9 cellular contexts compared by ENCODE assay signal in the genomic region with DNA sequence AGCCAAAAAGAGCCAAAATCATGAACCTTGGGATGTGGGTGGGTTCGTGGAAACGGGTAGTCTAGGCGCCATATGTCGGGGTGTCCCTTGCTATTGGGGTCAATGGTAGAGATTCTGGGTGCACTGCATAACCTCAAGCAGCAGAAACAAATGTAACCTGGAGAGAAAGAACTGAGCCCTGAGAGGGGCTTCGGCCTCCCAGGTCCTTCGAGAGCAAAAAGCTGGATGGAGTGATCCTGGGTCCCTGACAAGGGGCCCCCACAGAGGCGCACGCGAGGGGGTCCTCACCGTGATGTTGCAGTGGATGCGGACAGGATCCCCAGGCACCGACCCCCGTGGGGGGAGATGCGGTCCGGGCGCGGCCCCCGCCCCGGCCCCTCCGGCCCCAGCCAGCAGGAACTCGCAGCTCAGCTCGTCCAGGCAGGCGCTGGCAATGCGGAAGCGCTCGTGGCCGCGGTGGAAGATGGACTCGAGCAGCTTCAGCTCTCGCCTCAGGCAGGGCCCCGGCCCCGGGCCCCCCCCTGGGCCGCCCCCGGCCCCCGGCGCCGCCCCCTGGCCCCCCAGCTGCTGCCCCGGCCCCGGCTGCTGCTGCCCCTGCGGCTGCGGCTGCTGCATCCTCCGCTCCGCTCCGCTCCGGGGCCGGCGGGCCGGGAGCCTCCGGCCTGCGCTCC. TPM values are rescaled to one million over a fixed set of nuclear protein-coding genes. Genes with fewer than 3 reads are reported as not detected.
DNase-seq lines count a peak whose midpoint lies in the region; ATAC-seq and TF ChIP-seq lines count a peak whose summit lies in the region.
"Had no signal": no experiment of that assay in that cellular context is flagged by ENCODE, and none has a peak within 500 bp of the region (broad histone marks: within the 10 kb centered on the region; RNA-seq: fewer than 3 reads in every experiment).

No MANE protein-coding gene starts in this region.

- peak; percentile 72 for DNase-seq in CD1c-positive myeloid dendritic cell (ENCODE audit: extremely low spot score)
- peak; percentile 41 for DNase-seq in NCI-H774 (lab: John Stamatoyannopoulos, UW)
- DNase-seq in activated naive CD4-positive, alpha-beta T cell treated with anti-CD3 and anti-CD28 coated beads, Interleukin-2, amount 50 U/mL, for 16 hours: peak; percentile 27
- peak; percentile 50 to 65 for DNase-seq in heart right ventricle
- no peak for DNase-seq in NCI-H1694 (lab: John Stamatoyannopoulos, UW)
- no peak for DNase-seq in NCI-H2171 treated with DMSO at 0.1 percent for 48 hours (lab: John Stamatoyannopoulos, UW)

- no peaks in the 10 kb centered on the region for H3K9me3 ChIP-seq in heart right ventricle

- no peaks in the 10 kb centered on the region for H3K27me3 ChIP-seq in heart right ventricle
- no peaks in the 10 kb centered on the region for H3K27me3 ChIP-seq in rectal smooth muscle tissue (ENCODE audit: control insufficient read depth, insufficient read depth, low read length)

- H3K27ac ChIP-seq in heart right ventricle (peak overlapping the region; percentile 77 to 98 (median 92)), rectal smooth muscle tissue (ENCODE audit: low read depth, low read length) (peak overlapping the region; percentile 88)

- peaks cover 13 to 46% (median 32%) of the 10 kb centered on the region in 9 donors for H3K4me1 ChIP-seq in heart right ventricle
- peaks cover 30% of the 10 kb centered on the region for H3K4me1 ChIP-seq in rectal smooth muscle tissue (ENCODE audit: control insufficient read depth, insufficient read depth, low read length)

- H3K36me3 ChIP-seq in heart right ventricle: peaks cover 0 to 28% (median 25%) of the 10 kb centered on the region in 9 donors
- H3K36me3 ChIP-seq in rectal smooth muscle tissue (ENCODE audit: control insufficient read depth, insufficient read depth, low read length): peaks cover 18% of the 10 kb centered on the region

- peak overlapping the region; percentile 69 to 97 (median 93) for H3K4me3 ChIP-seq in heart right ventricle
- peak overlapping the region; percentile 80 for H3K4me3 ChIP-seq in rectal smooth muscle tissue (ENCODE audit: low read length)

- intact Hi-C loops in heart right ventricle (cut with DNase I): loop anchor here in 6 of 10 donors (2.0 to 10.0 kb wide), 8 partner anchors 49 to 527 kb away; partner anchors contain the start of genes PMVK (in 3 of the 6), ADAR (in 1 of the 6), AQP10 (in 1 of the 6) and ATP8B2 (in 1 of the 6)

- no peak for TF ChIP-seq CTCF in heart right ventricle (IDR thresholded peaks at IDR 0.05)

- H3K9ac ChIP-seq in rectal smooth muscle tissue (ENCODE audit: low read length): peak overlapping the region; percentile 35

- 1% methylated on average over 35 to 49 of the region's 50 CpGs for WGBS in heart right ventricle, 2 donors

- peak; percentile 18 for ATAC-seq in GM21825 (IDR thresholded peaks at IDR 0.05; ENCODE audit: unreplicated experiment)
- peak in 1 of 8 donors; percentile 1 for ATAC-seq in heart right ventricle

RNA-seq across cellular contexts. Expression of gene UBE2Q1, which starts 0.4 kb away (rescaled TPM):
- 10 to 100 TPM; 49.1 to 83.5 (median 59.0) TPM for total RNA-seq in heart right ventricle
- 10 to 100 TPM; 19.4 to 28.9 TPM for polyA plus RNA-seq in heart right ventricle

RNA-seq across cellular contexts. Expression of gene CHRNB2, which starts 9.5 kb away (rescaled TPM):
- total RNA-seq in heart right ventricle: under 1 TPM in 3 of 10 donors, not detected in 7; 0.06 to 0.13 (median 0.07) TPM
- under 1 TPM in 1 of 2 donors, not detected in 1; 0.03 TPM for polyA plus RNA-seq in heart right ventricle

RNA-seq across cellular contexts. Expression of gene ADAR, which starts 49.9 kb away (rescaled TPM):
- total RNA-seq in heart right ventricle: 100 to 1,000 TPM in 1 of 10 donors, 10 to 100 TPM in 9; 45.3 to 103 (median 55.3) TPM
- 10 to 100 TPM; 15.4 to 19.4 TPM for polyA plus RNA-seq in heart right ventricle

RNA-seq across cellular contexts. Expression of gene SHE, which starts 55.9 kb away (rescaled TPM):
- 10 to 100 TPM in 7 of 10 donors, 1 to 10 TPM in 3; 7.9 to 19.6 (median 12.5) TPM for total RNA-seq in heart right ventricle
- 10 to 100 TPM; 13.7 to 19.6 TPM for polyA plus RNA-seq in heart right ventricle
- total RNA-seq: HT1080 had no signal

RNA-seq across cellular contexts. Expression of gene TDRD10, which starts 56.1 kb away (rescaled TPM):
- 1 to 10 TPM; 1.1 to 3.8 (median 1.8) TPM for total RNA-seq in heart right ventricle
- 10 to 100 TPM in 1 of 2 donors, 1 to 10 TPM in 1; 5.5 to 13.3 TPM for polyA plus RNA-seq in heart right ventricle
- total RNA-seq: HT1080 had no signal

Comparison
In these comparisons a context has a peak if more than half of its experiments do, and no peak if none do; other contexts are left out.
1. DNase-seq: peak in CD1c-positive myeloid dendritic cell (single experiment), NCI-H774 (single experiment), activated naive CD4-positive, alpha-beta T cell treated with anti-CD3 and anti-CD28 coated beads, Interleukin-2, amount 50 U/mL, for 16 hours (single experiment) and heart right ventricle (2 of 2); none in NCI-H1694 (single experiment) and NCI-H2171 treated with DMSO at 0.1 percent for 48 hours (single experiment).